ENCODE assay signal across 8 cellular contexts in the genomic region with DNA sequence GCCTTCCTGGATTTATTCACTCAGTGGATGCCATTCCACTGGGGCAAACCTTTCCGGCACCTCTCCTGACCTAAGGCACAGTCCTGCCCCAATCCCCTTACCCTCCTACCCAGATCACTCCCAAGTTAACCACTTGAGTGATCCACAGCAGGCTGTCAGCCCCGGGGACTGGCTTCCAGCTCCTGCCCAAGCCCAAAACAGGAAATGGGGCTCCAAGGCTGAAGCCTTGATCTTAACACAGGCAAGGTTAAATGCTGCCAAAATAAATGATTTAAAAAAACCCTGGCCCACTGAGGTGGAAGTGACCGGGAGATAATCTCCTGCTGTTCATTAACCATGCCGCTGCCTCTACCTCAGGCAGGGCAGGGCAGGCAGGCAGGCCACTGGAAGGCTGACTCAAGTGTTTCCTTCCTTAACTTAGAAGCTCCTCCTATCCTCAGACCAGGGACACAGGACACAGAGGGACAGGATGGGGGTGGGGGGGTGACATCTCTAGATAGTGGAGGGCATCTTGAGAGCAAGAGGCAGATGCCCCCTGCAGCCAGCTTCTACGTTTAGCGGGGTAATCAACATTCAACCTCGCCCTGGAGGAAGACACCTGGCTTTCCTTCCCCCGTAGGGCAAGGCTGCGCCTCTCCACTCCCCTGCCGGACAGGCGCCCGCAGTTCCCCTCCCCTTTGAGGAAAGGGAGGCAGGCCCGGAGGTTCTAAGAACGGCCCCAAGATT. TPM values are rescaled to one million over a fixed set of nuclear protein-coding genes. Genes with fewer than 3 reads are reported as not detected.
A peak's percentile ranks its signal among the peaks of the same experiment; 100 is the strongest.
DNase-seq lines count a peak whose midpoint lies in the region; ATAC-seq, FAIRE-seq and TF ChIP-seq lines count a peak whose summit lies in the region.

No MANE protein-coding gene starts in this region.

- H4K20me1 ChIP-seq in OCI-LY1 (ENCODE audit: insufficient read depth, low read length): no peaks in the 10 kb centered on the region
- peaks cover 2% of the 10 kb centered on the region for H4K20me1 ChIP-seq in keratinocyte (ENCODE audit: control insufficient read depth, extremely low read depth, insufficient read depth, low read length)

- no peaks in the 10 kb centered on the region for H3K36me3 Mint-ChIP-seq in stimulated activated effector memory CD8-positive, alpha-beta T cell treated with anti-CD3 and anti-CD28 coated beads, Interleukin-12 subunit alpha, Interleukin-12 subunit beta, amount 100 ng/mL, for 72 hours

- H3K4me2 ChIP-seq in OCI-LY1 (ENCODE audit: low read length): 0 out of 2 replicates have a peak overlapping the region, but pooled peaks have one; percentile 84
- peak overlapping the region; percentile 99 for H3K4me2 ChIP-seq in keratinocyte (ENCODE audit: control insufficient read depth, extremely low read depth, insufficient read depth, low read depth, low read length)

- H3K27ac ChIP-seq in OCI-LY1 (ENCODE audit: low read depth, low read length, poor library complexity, severe bottlenecking) (no peak overlapping the region), brain microvascular endothelial cell (peak overlapping the region; percentile 87), keratinocyte (ENCODE audit: control insufficient read depth, insufficient read depth, low read length) (peak overlapping the region; percentile 94)

- peak; percentile 42 for DNase-seq in H4 (ENCODE audit: low spot score)
- DNase-seq in brain microvascular endothelial cell: no peak
- DNase-seq in keratinocyte (ENCODE audit: low read depth, low spot score): peak; percentile 33
- no peak for DNase-seq in stimulated activated effector memory CD8-positive, alpha-beta T cell treated with anti-CD3 and anti-CD28 coated beads, Interleukin-12 subunit alpha, Interleukin-12 subunit beta, amount 100 ng/mL, for 72 hours (ENCODE audit: low spot score in 2 of 2)
- no peak for DNase-seq in hippocampal formation (lab: John Stamatoyannopoulos, UW)
- DNase-seq in NCI-H187 (lab: John Stamatoyannopoulos, UW): no peak

- H3F3A ChIP-seq in OCI-LY1 (ENCODE audit: insufficient read depth, low read length): no peaks in the 10 kb centered on the region

- no peaks in the 10 kb centered on the region for H3K9me2 ChIP-seq in OCI-LY1 (ENCODE audit: low read depth, low read length)

- H3K36me3 ChIP-seq in OCI-LY1 (ENCODE audit: insufficient read depth, low read length): no peaks in the 10 kb centered on the region
- H3K36me3 ChIP-seq in brain microvascular endothelial cell (replicated peaks): no peaks in the 10 kb centered on the region
- H3K36me3 ChIP-seq in keratinocyte (ENCODE audit: control insufficient read depth in 2 of 2, extremely low read depth in 1 of 2, insufficient read depth in 2 of 2, low read length in 2 of 2): peaks cover 0 to 9% of the 10 kb centered on the region in 2 experiments

- H3K4me3 ChIP-seq in OCI-LY1 (ENCODE audit: low read depth, low read length, poor library complexity, severe bottlenecking) (no peak overlapping the region), brain microvascular endothelial cell (ENCODE audit: low read depth, low read length) (peak overlapping the region; percentile 75), keratinocyte (ENCODE audit: control insufficient read depth in 2 of 3, extremely low read depth in 1 of 3, insufficient read depth in 2 of 3, low read depth in 1 of 3, low read length in 3 of 3) (peak overlapping the region; percentile 64 to 97 (median 94))

- FAIRE-seq in keratinocyte (lab: Jason Lieb, UNC): peak; percentile 17

- H3K9me1 ChIP-seq in keratinocyte (ENCODE audit: control insufficient read depth, extremely low read depth, insufficient read depth, low read length): no peaks in the 10 kb centered on the region

- H3K79me2 ChIP-seq in OCI-LY1 (ENCODE audit: insufficient read depth, low read length) (no peaks in the 10 kb centered on the region), keratinocyte (ENCODE audit: control insufficient read depth, insufficient read depth, low read length) (peaks cover 61% of the 10 kb centered on the region)

- no peaks in the 10 kb centered on the region for H3K9me3 Mint-ChIP-seq in stimulated activated effector memory CD8-positive, alpha-beta T cell treated with anti-CD3 and anti-CD28 coated beads, Interleukin-12 subunit alpha, Interleukin-12 subunit beta, amount 100 ng/mL, for 72 hours

- ATAC-seq in stimulated activated effector memory CD8-positive, alpha-beta T cell treated with anti-CD3 and anti-CD28 coated beads, Interleukin-12 subunit alpha, Interleukin-12 subunit beta, amount 100 ng/mL, for 72 hours: no peak
- ATAC-seq in GM19455 (IDR thresholded peaks at IDR 0.05; ENCODE audit: unreplicated experiment): no peak

- H3K4me1 Mint-ChIP-seq in stimulated activated effector memory CD8-positive, alpha-beta T cell treated with anti-CD3 and anti-CD28 coated beads, Interleukin-12 subunit alpha, Interleukin-12 subunit beta, amount 100 ng/mL, for 72 hours: peaks cover 45% of the 10 kb centered on the region

- H3K4me1 ChIP-seq in OCI-LY1 (ENCODE audit: insufficient read depth, low read length, severe bottlenecking) (peaks cover 7% of the 10 kb centered on the region), keratinocyte (ENCODE audit: control insufficient read depth, extremely low read depth, insufficient read depth, low read length) (peaks cover 37% of the 10 kb centered on the region)

- H3K4me3 Mint-ChIP-seq in stimulated activated effector memory CD8-positive, alpha-beta T cell treated with anti-CD3 and anti-CD28 coated beads, Interleukin-12 subunit alpha, Interleukin-12 subunit beta, amount 100 ng/mL, for 72 hours: peak overlapping the region; percentile 88

- in situ Hi-C loops in brain microvascular endothelial cell (cut with HindIII; ENCODE audit: low pct_ligation_motif_present, low sequenced_read_pairs): no loop called here

- dilution Hi-C loops in keratinocyte (cut with MboI; ENCODE audit: extremely low pct_ligation_motif_present, low sequenced_read_pairs): no loop called here

- no peaks in the 10 kb centered on the region for H3K9me3 ChIP-seq in OCI-LY1 (ENCODE audit: low read length)
- no peaks in the 10 kb centered on the region for H3K9me3 ChIP-seq in keratinocyte (ENCODE audit: control insufficient read depth, low read depth, low read length)

- H3K27ac Mint-ChIP-seq in stimulated activated effector memory CD8-positive, alpha-beta T cell treated with anti-CD3 and anti-CD28 coated beads, Interleukin-12 subunit alpha, Interleukin-12 subunit beta, amount 100 ng/mL, for 72 hours: peak overlapping the region; percentile 91

- TF ChIP-seq CTCF in OCI-LY1 (IDR thresholded peaks at IDR 0.05; ENCODE audit: low read length) (no peak), brain microvascular endothelial cell (IDR thresholded peaks at IDR 0.05; ENCODE audit: low read depth, low read length, missing control alignments) (no peak), keratinocyte (optimal IDR thresholded peaks at IDR 0.05 in 1 of 3, IDR thresholded peaks at IDR 0.05 in 1 of 3, conservative IDR thresholded peaks at IDR 0.05 in 1 of 3; ENCODE audit: extremely low read depth in 1 of 3, insufficient read depth in 2 of 3, low read length in 3 of 3) (peak in 1 of 3 experiments; percentile 12)

- H3K27me3 ChIP-seq in OCI-LY1 (ENCODE audit: insufficient read depth, low read length) (peaks cover 5% of the 10 kb centered on the region; the same call in 1 of the 2 replicates), brain microvascular endothelial cell (replicated peaks) (no peaks in the 10 kb centered on the region), keratinocyte (ENCODE audit: control insufficient read depth, extremely low read depth, insufficient read depth, low read length) (no peaks in the 10 kb centered on the region)

- H2AFZ ChIP-seq in OCI-LY1 (ENCODE audit: low read length): no peak overlapping the region
- H2AFZ ChIP-seq in keratinocyte (ENCODE audit: control insufficient read depth, low read length): peak overlapping the region; percentile 75

- no peak overlapping the region for H3K9ac ChIP-seq in OCI-LY1 (ENCODE audit: low read length)
- H3K9ac ChIP-seq in keratinocyte (ENCODE audit: control insufficient read depth, extremely low read depth, insufficient read depth, low read length): peak overlapping the region; percentile 97

RNA-seq across cellular contexts. Expression of a gene that starts 1.3 kb away (rescaled TPM):
- 7.9 and 11.5 TPM in 2 replicates for total RNA-seq in H4 (2014; rRNA removed; shearing (Covaris generic))
- 39.7 to 41.2 TPM (median 40.1 TPM) in 3 replicates for polyA plus RNA-seq in keratinocyte
- 12.2 TPM for polyA plus RNA-seq in keratinocyte (2011; ENCODE audit: low read depth)
- polyA plus RNA-seq in keratinocyte (2011; cell fraction: cytosol; rRNA removed): 40.5 and 47.1 TPM in 2 replicates
- 59.8 and 69.0 TPM in 2 replicates for polyA plus RNA-seq in keratinocyte (2011; cell fraction: nucleus; rRNA removed)
- 42.8 and 45.3 TPM in 2 replicates for polyA plus RNA-seq in keratinocyte (2012; ENCODE audit: low replicate concordance)
- 60.6 to 97.3 TPM (median 69.6 TPM) in 3 replicates for polyA minus RNA-seq in keratinocyte
- 43.2 TPM for polyA minus RNA-seq in keratinocyte (2011; cell fraction: cytosol; rRNA and poly(A)+ RNA removed)
- polyA minus RNA-seq in keratinocyte (2011; cell fraction: nucleus; rRNA and poly(A)+ RNA removed): 36.5 and 54.3 TPM in 2 replicates

RNA-seq across cellular contexts. Expression of a gene that starts 40.0 kb away (rescaled TPM):
- total RNA-seq in H4 (2014; rRNA removed; shearing (Covaris generic)): 8.6 and 11.1 TPM in 2 replicates
- polyA plus RNA-seq in keratinocyte: 5.1 to 9.9 TPM (median 6.3 TPM) in 3 replicates
- polyA plus RNA-seq in keratinocyte (2011; ENCODE audit: low read depth): 3.7 TPM
- polyA plus RNA-seq in keratinocyte (2011; cell fraction: cytosol; rRNA removed): 3.3 and 4.8 TPM in 2 replicates
- 15.0 and 17.0 TPM in 2 replicates for polyA plus RNA-seq in keratinocyte (2011; cell fraction: nucleus; rRNA removed)
- 3.1 and 4.8 TPM in 2 replicates for polyA plus RNA-seq in keratinocyte (2012; ENCODE audit: low replicate concordance)
- 6.9 to 20.5 TPM (median 7.4 TPM) in 3 replicates for polyA minus RNA-seq in keratinocyte
- 6.1 TPM for polyA minus RNA-seq in keratinocyte (2011; cell fraction: cytosol; rRNA and poly(A)+ RNA removed)
- polyA minus RNA-seq in keratinocyte (2011; cell fraction: nucleus; rRNA and poly(A)+ RNA removed): 9.0 and 10.0 TPM in 2 replicates

Comparison
In these comparisons a context has a peak if more than half of its experiments do, and no peak if none do; other contexts are left out.
1. DNase-seq: peak in H4 (single experiment) and keratinocyte (single experiment); none in brain microvascular endothelial cell (single experiment), stimulated activated effector memory CD8-positive, alpha-beta T cell treated with anti-CD3 and anti-CD28 coated beads, Interleukin-12 subunit alpha, Interleukin-12 subunit beta, amount 100 ng/mL, for 72 hours (0 of 2), hippocampal formation (0 of 2) and NCI-H187 (0 of 2).